ENCODE assay signal across 8 cellular contexts in the genomic region with DNA sequence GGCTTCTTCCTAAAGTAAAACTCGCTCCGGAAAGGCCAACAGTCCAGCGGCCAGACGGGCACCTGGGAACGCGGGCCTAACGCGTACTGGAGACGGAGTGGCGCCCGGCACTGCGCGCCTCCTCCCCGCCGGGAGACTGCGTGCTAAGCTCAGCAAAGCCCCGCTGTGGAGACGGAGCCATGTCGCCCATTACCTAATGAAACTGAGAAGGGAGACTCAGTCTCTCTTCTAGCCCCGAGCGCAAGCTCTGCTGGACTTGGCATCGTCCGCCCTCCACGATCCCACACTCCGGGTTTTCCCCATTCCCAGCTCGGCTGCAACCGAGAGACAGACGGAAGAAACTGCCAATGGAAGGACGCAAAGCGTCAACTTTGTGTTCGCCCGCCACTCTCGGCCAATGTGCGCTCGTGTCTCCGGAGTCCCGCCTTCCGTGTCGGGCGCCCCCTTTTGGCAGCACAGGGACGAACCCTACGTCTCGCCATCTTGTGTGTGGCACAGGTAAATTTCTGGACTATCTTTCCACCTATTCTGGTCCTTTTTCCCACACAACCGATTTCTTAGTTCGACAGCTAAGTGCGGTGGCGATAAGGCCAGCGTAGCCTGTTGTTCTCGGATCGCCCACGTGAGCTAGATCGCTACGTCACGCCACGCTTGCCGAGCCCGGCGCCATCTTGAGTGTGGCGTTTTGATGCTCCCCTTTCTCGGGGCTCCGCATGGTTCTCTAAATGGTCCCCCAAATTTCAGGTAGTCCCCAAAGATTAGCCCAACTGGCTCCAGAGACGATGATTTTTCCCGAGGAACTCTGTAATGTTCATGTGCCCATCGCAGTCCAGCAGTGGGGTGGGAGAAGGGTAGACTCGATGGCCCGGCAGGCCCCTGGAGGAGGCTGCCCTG. TPM values are rescaled to one million over a fixed set of nuclear protein-coding genes. Genes with fewer than 3 reads are reported as not detected.
DNase-seq lines count a peak whose midpoint lies in the region; ATAC-seq, FAIRE-seq and TF ChIP-seq lines count a peak whose summit lies in the region.

No MANE protein-coding gene starts in this region.

- TF ChIP-seq EP300 in H1 (IDR thresholded peaks at IDR 0.05; ENCODE audit: borderline replicate concordance in 1 of 2, low read depth in 2 of 2, low read length in 2 of 2), result no peak

- H2AK5ac ChIP-seq in H1 (ENCODE audit: low read depth, low read length) (peak overlapping the region; percentile 100), mesendoderm (ENCODE audit: low read length) (peak overlapping the region; percentile 100)

- 0 out of 2 replicates have a peak, but pooled peaks cover 3% of the 10 kb centered on the region for H3K79me1 ChIP-seq in H1 (ENCODE audit: low read depth, low read length)
- H3K79me1 ChIP-seq in mesendoderm (ENCODE audit: low read length), result peaks cover 6% of the 10 kb centered on the region

- H4K20me1 ChIP-seq in H1 (replicated peaks in 1 of 2; ENCODE audit: control insufficient read depth in 1 of 2, insufficient read depth in 2 of 2, low read length in 2 of 2), result peaks cover 16 to 17% of the 10 kb centered on the region in 2 experiments

- H3K4me2 ChIP-seq in H1 (ENCODE audit: insufficient read depth in 1 of 2, low read depth in 2 of 2, low read length in 2 of 2), result peak overlapping the region; percentile 73 to 94
- H3K4me2 ChIP-seq in mesendoderm (ENCODE audit: low read length), result peak overlapping the region; percentile 98

- H3K4me1 ChIP-seq in H1 (replicated peaks in 1 of 4; ENCODE audit: control insufficient read depth in 3 of 4, insufficient read depth in 4 of 4, low read length in 3 of 4) (peaks cover 0 to 14% (median 8%) of the 10 kb centered on the region in 4 experiments; a peak in 6 of 7 replicates), mesendoderm (ENCODE audit: control insufficient read depth, low read depth, low read length) (peaks cover 2% of the 10 kb centered on the region)

- H3K79me2 ChIP-seq in H1 (ENCODE audit: control insufficient read depth in 1 of 2, insufficient read depth in 2 of 2, low read length in 2 of 2) (peaks cover 33 to 58% of the 10 kb centered on the region in 2 experiments), mesendoderm (ENCODE audit: control insufficient read depth, insufficient read depth, low read length) (peaks cover 43% of the 10 kb centered on the region)

- peak overlapping the region; percentile 100 for H4K91ac ChIP-seq in H1 (replicated peaks; ENCODE audit: insufficient read length, low read length)

- no peak overlapping the region for H3K14ac ChIP-seq in H1 (ENCODE audit: insufficient read length)

- peak overlapping the region; percentile 85 to 96 (median 90) for H3K4me3 ChIP-seq in H1 (ENCODE audit: extremely low read depth in 1 of 4, insufficient read depth in 2 of 4, low read depth in 3 of 4, low read length in 4 of 4)
- H3K4me3 ChIP-seq in mesendoderm (ENCODE audit: low read length), result peak overlapping the region; percentile 93

- TF ChIP-seq RAD21 in H1 (IDR thresholded peaks at IDR 0.05 in 1 of 2, conservative IDR thresholded peaks at IDR 0.05 in 1 of 2; ENCODE audit: low read depth in 2 of 2, low read length in 2 of 2), result no peak; a peak in 1 of 4 replicates

- DNase-seq in COR-L47 (lab: John Stamatoyannopoulos, UW) (peak; percentile 85), HS-5 (ENCODE audit: low read depth) (peak; percentile 94), NK-92 (lab: John Stamatoyannopoulos, UW; ENCODE audit: unreplicated experiment) (peak; percentile 64), H1 (ENCODE audit: low read depth in 1 of 2, low spot score in 2 of 2) (peak; percentile 96 to 98), mesendoderm (peak; percentile 99)
- peak; percentile 89 to 95 (median 93) for DNase-seq in activated CD8-positive, alpha-beta memory T cell treated with anti-CD3 and anti-CD28 coated beads for 48 hours (ENCODE audit: low read depth in 2 of 3, low spot score in 2 of 3)
- DNase-seq in stimulated activated CD8-positive, alpha-beta memory T cell treated with anti-CD3 and anti-CD28 coated beads, Interleukin-15, amount 100 ng/mL, for 1 hour (ENCODE audit: low read depth), result peak; percentile 96

- H4K5ac ChIP-seq in H1 (ENCODE audit: insufficient read length, low read depth, low read length) (peak overlapping the region; percentile 93), mesendoderm (ENCODE audit: low read length) (peak overlapping the region; percentile 100)

- ATAC-seq in GM19468 (IDR thresholded peaks at IDR 0.05; ENCODE audit: extremely low read depth, unreplicated experiment), result peak; percentile 17

- H4K8ac ChIP-seq in H1 (ENCODE audit: extremely low read depth, insufficient read depth, low read length) (peak overlapping the region; percentile 100), mesendoderm (ENCODE audit: low read depth, low read length) (peak overlapping the region; percentile 93)

- CTCF ChIA-PET in H1 (lab: Charles Lee; ENCODE audit: partially characterized antibody), result interaction anchor here (0.5 to 5.9 kb wide), 21 partner anchors 9 to 290 kb away, joined by 3 to 66 read pairs (median 5); partner anchors contain the start of gene COPS7B

- peaks cover 11% of the 10 kb centered on the region for H3K23me2 ChIP-seq in H1 (ENCODE audit: low read depth, low read length)

- H3K27me3 ChIP-seq in H1 (replicated peaks in 1 of 4; ENCODE audit: control insufficient read depth in 3 of 4, extremely low read depth in 1 of 4, insufficient read depth in 3 of 4, low read length in 3 of 4), result no peaks in the 10 kb centered on the region
- H3K27me3 ChIP-seq in mesendoderm (ENCODE audit: insufficient read depth, low read length, poor library complexity), result no peaks in the 10 kb centered on the region

- H3K27ac ChIP-seq in H1 (ENCODE audit: low read depth, low read length) (peak overlapping the region; percentile 99), mesendoderm (ENCODE audit: low read depth, low read length) (peak overlapping the region; percentile 88)

- no peaks in the 10 kb centered on the region for H3K9me3 ChIP-seq in H1 (ENCODE audit: insufficient read depth in 2 of 2, low read depth in 1 of 2, low read length in 1 of 2)

- H3K18ac ChIP-seq in H1 (ENCODE audit: extremely low read depth, low read length) (peak overlapping the region; percentile 100), mesendoderm (ENCODE audit: low read length) (peak overlapping the region; percentile 97)

- H2BK120ac ChIP-seq in H1 (replicated peaks; ENCODE audit: low read depth, low read length) (peak overlapping the region; percentile 96), mesendoderm (ENCODE audit: low read depth, low read length) (peak overlapping the region; percentile 89)

- peak overlapping the region; percentile 100 for H3K4ac ChIP-seq in H1 (replicated peaks; ENCODE audit: insufficient read length, low read depth, low read length)
- H3K4ac ChIP-seq in mesendoderm (ENCODE audit: low read depth, low read length), result peak overlapping the region; percentile 99

- peaks cover 8 to 31% (median 20%) of the 10 kb centered on the region in 4 experiments for H3K36me3 ChIP-seq in H1 (ENCODE audit: control insufficient read depth in 2 of 4, insufficient read depth in 4 of 4, low read length in 3 of 4)
- H3K36me3 ChIP-seq in mesendoderm (ENCODE audit: control insufficient read depth, insufficient read depth, low read length), result peaks cover 8% of the 10 kb centered on the region

- peak in 1 of 2 experiments; percentile 96; a peak in 2 of 3 replicates for TF ChIP-seq POLR2A in H1 (IDR thresholded peaks at IDR 0.05; ENCODE audit: control extremely low read depth in 1 of 2, low read depth in 2 of 2, low read length in 2 of 2)

- WGBS in H1 (ENCODE audit: extremely low coverage in 1 of 2, insufficient coverage in 1 of 2, insufficient read length in 1 of 2, insufficient replicate concordance in 2 of 2, low coverage in 1 of 2, low lambda C conversion rate in 2 of 2, missing lambda C conversion rate in 1 of 2), 2 experiments, result 1% methylated on average over 66 of the region's 66 CpGs; no CpG with 5 or more reads in 1 of the 2 experiments
- no CpG with 5 or more reads among the region's 66 CpGs for WGBS in mesendoderm (ENCODE audit: extremely low coverage, insufficient coverage, low lambda C conversion rate)

- FAIRE-seq in H1 (lab: Jason Lieb, UNC), result peak; percentile 45

- peak overlapping the region; percentile 100 for H2BK5ac ChIP-seq in H1 (ENCODE audit: low read depth, low read length)
- peak overlapping the region; percentile 100 for H2BK5ac ChIP-seq in mesendoderm (ENCODE audit: low read length)

- H3K23ac ChIP-seq in H1 (ENCODE audit: insufficient read length) (no peak overlapping the region), mesendoderm (ENCODE audit: low read length) (peak overlapping the region; percentile 100)

- H3K9ac ChIP-seq in H1 (replicated peaks in 1 of 4; ENCODE audit: extremely low read depth in 1 of 4, low read depth in 3 of 4, low read length in 3 of 4) (peak overlapping the region; percentile 97 to 100 (median 99)), mesendoderm (ENCODE audit: low read length) (peak overlapping the region; percentile 100)

- H2BK12ac ChIP-seq in H1 (ENCODE audit: low read depth, low read length), result peak overlapping the region; percentile 97; the same call in 1 of the 2 replicates

- TF ChIP-seq CTCF in H1 (IDR thresholded peaks at IDR 0.05; ENCODE audit: control extremely low read depth in 1 of 3, insufficient read depth in 1 of 3, low read depth in 1 of 3, low read length in 3 of 3), result peak in 2 of 3 experiments; percentile 72 to 98; a peak in 3 of 4 replicates

- no peak overlapping the region for H2BK20ac ChIP-seq in H1 (ENCODE audit: low read length)

- H2AFZ ChIP-seq in H1 (ENCODE audit: low read length), result peak overlapping the region; percentile 97; the same call in 1 of the 2 replicates

- H3K56ac ChIP-seq in H1 (replicated peaks; ENCODE audit: insufficient read length, low read depth, low read length) (peak overlapping the region; percentile 99), mesendoderm (ENCODE audit: low read length) (peak overlapping the region; percentile 100)

- H2BK15ac ChIP-seq in H1 (ENCODE audit: low read length) (peak overlapping the region; percentile 98; the same call in 1 of the 2 replicates), mesendoderm (replicated peaks; ENCODE audit: low read depth) (no peak overlapping the region)

- POLR2A ChIA-PET in H1 (lab: Charles Lee; ENCODE audit: partially characterized antibody), result interaction anchor here (0.7 to 22.8 kb wide), 23 partner anchors 8 to 281 kb away, joined by 3 to 1080 read pairs (median 4); partner anchors contain the start of genes NCL and PDE6D

TF ChIP-seq in H1, 55 proteins besides CTCF, POLR2A, EP300 and RAD21 (continues in another document):
- TF ChIP-seq BACH1 (IDR thresholded peaks at IDR 0.05; ENCODE audit: low read length), result no peak

RNA-seq across cellular contexts. Expression of gene PTMA, which starts 1.3 kb away (rescaled TPM):
- 2,680 and 2,823 TPM in 2 replicates for total RNA-seq in H1 (2021; fragmentation: NEBNext Ultra II Directional; extraction: Animal tissue kit (Norgen Biotek cat#: 25700))
- 643 and 683 TPM in 2 replicates for polyA plus RNA-seq in H1 (2011; rRNA removed)
- 2,462 TPM for polyA plus RNA-seq in H1 (2011; cell fraction: cytosol; rRNA removed)
- 898 TPM for polyA plus RNA-seq in H1 (2011; cell fraction: nucleus; rRNA removed)
- 2,061 to 2,998 TPM (median 2,419 TPM) in 4 replicates for polyA plus RNA-seq in H1 (2012, experiment 1 of 2)
- polyA plus RNA-seq in H1 (2012, experiment 2 of 2), result 1,442 TPM
- 4,157 TPM for polyA plus RNA-seq in H1 (2013, experiment 1 of 2)
- 3,985 TPM for polyA plus RNA-seq in H1 (2013, experiment 2 of 2)
- 94.7 and 121 TPM in 2 replicates for polyA minus RNA-seq in H1 (2011; rRNA and poly(A)+ RNA removed)
- 755 TPM for polyA minus RNA-seq in H1 (2011; cell fraction: cytosol; rRNA and poly(A)+ RNA removed)
- polyA minus RNA-seq in H1 (2011; cell fraction: nucleus; rRNA and poly(A)+ RNA removed), result 623 TPM
- polyA plus RNA-seq in mesendoderm (2013, experiment 1 of 2), result 4,557 TPM
- 4,676 TPM for polyA plus RNA-seq in mesendoderm (2013, experiment 2 of 2)

Comparison
In these comparisons a context has a peak if more than half of its experiments do, and no peak if none do; other contexts are left out.
1. Peak in every context shown above with its lines: DNase-seq, ATAC-seq, H3K4me3 ChIP-seq and H3K27ac ChIP-seq.